Comparison of ENCODE assay signal across 7 cellular contexts in genomic region chr16:67170168-67170947, GRCh38. TPM values are rescaled to one million over a fixed set of nuclear protein-coding genes. Genes with fewer than 3 reads are reported as not detected.
DNase-seq lines count a peak whose midpoint lies in the region; ATAC-seq and TF ChIP-seq lines count a peak whose summit lies in the region.

NOL3 (plus strand) TSS chr16:67170538.

- peaks cover 41% of the 10 kb centered on the region for H3K4me1 ChIP-seq in mucosa of descending colon (ENCODE audit: low read depth)
- peaks cover 43 to 67% (median 64%) of the 10 kb centered on the region in 4 donors for H3K4me1 ChIP-seq in upper lobe of left lung

- peak within 1 kb of the TSS; percentile 87 to 96 (median 93) for H3K27ac ChIP-seq in upper lobe of left lung

- peaks cover 0 to 17% (median 5%) of the 10 kb centered on the region in 4 donors for H3K27me3 ChIP-seq in upper lobe of left lung

- H3K9me3 ChIP-seq in mucosa of descending colon (no peaks in the 10 kb centered on the region), upper lobe of left lung (no peaks in the 10 kb centered on the region)

- TF ChIP-seq CTCF in mucosa of descending colon (IDR thresholded peaks at IDR 0.05) (no peak), upper lobe of left lung (IDR thresholded peaks at IDR 0.05) (peak in 2 of 6 experiments; percentile 3 to 41)

- TF ChIP-seq POLR2A in erythroblast (IDR thresholded peaks at IDR 0.05; ENCODE audit: low read length), result no peak
- TF ChIP-seq POLR2A in upper lobe of left lung (IDR thresholded peaks at IDR 0.05), result peak in 2 of 4 donors; percentile 37 to 55

- no peak within 1 kb of the TSS for H3K4me3 ChIP-seq in mucosa of descending colon
- peak within 1 kb of the TSS; percentile 19 to 57 (median 47) for H3K4me3 ChIP-seq in upper lobe of left lung

- H3K36me3 ChIP-seq in mucosa of descending colon (ENCODE audit: low read depth) (no peaks in the 10 kb centered on the region), upper lobe of left lung (peaks cover 0 to 2% (median 1%) of the 10 kb centered on the region in 4 donors)

- intact Hi-C loops in mucosa of descending colon (cut with DNase I, micrococcal nuclease), result no loop called here

- peak in 1 of 4 donors; percentile 16 for TF ChIP-seq EP300 in upper lobe of left lung (IDR thresholded peaks at IDR 0.05)

- WGBS in upper lobe of left lung, 2 donors, result 0% methylated on average over 13 to 15 of the region's 50 CpGs

- ATAC-seq in GM21825 (IDR thresholded peaks at IDR 0.05; ENCODE audit: unreplicated experiment) (peak; percentile 51), mucosa of descending colon (peak; percentile 60), upper lobe of left lung (ENCODE audit: low FRiP score in 2 of 2) (peak; percentile 75 to 77)

- DNase-seq in GF-D8 (lab: John Stamatoyannopoulos, UW) (peak; percentile 33), NCI-H1105 (lab: John Stamatoyannopoulos, UW) (peak; percentile 38), UCSD-AML1 (lab: John Stamatoyannopoulos, UW; ENCODE audit: unreplicated experiment) (peak; percentile 83), erythroblast (lab: John Stamatoyannopoulos, UW) (peak; percentile 55 to 79), mucosa of descending colon (peak; percentile 82 to 91 (median 87)), upper lobe of left lung (peak; percentile 90 to 96)

RNA-seq across cellular contexts. Expression of gene NOL3, which starts in this region (rescaled TPM):
- 10 to 100 TPM; 23.5 to 35.9 (median 32.0) TPM for total RNA-seq in mucosa of descending colon
- 100 to 1,000 TPM in 1 of 6 donors, 10 to 100 TPM in 5; 36.5 to 135 (median 58.0) TPM for total RNA-seq in upper lobe of left lung

Comparison
In these comparisons a context has a peak if more than half of its experiments do, and no peak if none do; other contexts are left out.
1. DNase-seq: peak in every context shown above with its lines; median percentile 93 in upper lobe of left lung; 87 in mucosa of descending colon; 83 in UCSD-AML1; 67 in erythroblast; 38 in NCI-H1105; 33 in GF-D8.